Comparison of ENCODE assay signal across 27 cellular contexts in the genomic region with DNA sequence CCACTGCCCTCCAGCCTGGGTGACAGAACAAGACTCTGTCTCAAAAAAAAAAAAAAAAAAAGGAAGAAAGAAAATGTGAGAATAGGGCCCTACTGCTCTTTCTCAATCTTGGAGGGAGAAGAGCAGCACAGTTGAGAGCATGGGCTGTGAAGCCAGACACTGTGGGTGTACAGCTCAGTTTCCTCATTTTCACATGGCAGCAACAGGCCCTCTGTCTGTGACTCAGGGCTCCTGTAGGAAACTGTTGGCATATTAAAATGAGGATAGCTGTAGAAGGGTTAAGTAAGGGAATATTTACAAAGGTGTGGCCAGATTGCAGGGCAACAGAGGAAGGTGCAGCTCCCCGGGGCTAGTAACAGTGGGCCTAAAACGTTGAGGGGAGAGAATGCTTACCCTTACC. TPM values are rescaled to one million over a fixed set of nuclear protein-coding genes. Genes with fewer than 3 reads are reported as not detected.
DNase-seq lines count a peak whose midpoint lies in the region; ATAC-seq and TF ChIP-seq lines count a peak whose summit lies in the region.
"Had no signal": no experiment of that assay in that cellular context is flagged by ENCODE, and none has a peak within 500 bp of the region (broad histone marks: within the 10 kb centered on the region; RNA-seq: fewer than 3 reads in every experiment).

No MANE protein-coding gene starts in this region.

- ATAC-seq in GM23338 (peak; percentile 30; the same call in 1 of the 3 replicates), GM19467 (IDR thresholded peaks at IDR 0.05; ENCODE audit: unreplicated experiment) (no peak), aorta (ENCODE audit: low FRiP score) (no peak), HG03354 (IDR thresholded peaks at IDR 0.05; ENCODE audit: poor library complexity, severe bottlenecking, unreplicated experiment) (no peak), HG03135 (IDR thresholded peaks at IDR 0.05; ENCODE audit: unreplicated experiment) (no peak)
- ATAC-seq: gastroesophageal sphincter had no signal

- H3K27ac Mint-ChIP-seq in GM23338 (no peak overlapping the region), neural crest cell (ENCODE audit: unreplicated experiment) (peak overlapping the region; percentile 27)
- H3K27ac Mint-ChIP-seq: CD8-positive, alpha-beta memory T cell; T-helper 1 cell treated with Interleukin-12 subunit alpha and Interleukin-12 subunit beta and Interleukin-4 antibody, amounts not matched to agents 30 μg/mL and 1 μg/mL, for 36 hours had no signal

- H3K9me3 Mint-ChIP-seq in GM23338, result no peaks in the 10 kb centered on the region
- H3K9me3 Mint-ChIP-seq in neural crest cell, result no peaks in the 10 kb centered on the region
- H3K9me3 Mint-ChIP-seq: CD8-positive, alpha-beta memory T cell; T-helper 1 cell treated with Interleukin-12 subunit alpha and Interleukin-12 subunit beta and Interleukin-4 antibody, amounts not matched to agents 30 μg/mL and 1 μg/mL, for 36 hours had no signal

- DNase-seq in GM23338 (ENCODE audit: low spot score), result no peak
- peak; percentile 15 to 50 for DNase-seq in NCI-H526 (lab: John Stamatoyannopoulos, UW)
- DNase-seq in colonic mucosa, result peak; percentile 22
- no peak for DNase-seq in neural crest cell (ENCODE audit: low read depth, low spot score)
- no peak for DNase-seq in aorta
- DNase-seq: activated CD4-positive, alpha-beta T cell treated with anti-CD3 and anti-CD28 coated beads, Interleukin-2, amount 50 U/mL, for 4 hours; activated gamma-delta T cell; adrenal gland; CD8-positive, alpha-beta memory T cell; DND-41; left ventricle myocardium inferior; NCI-H446 treated with DMSO at 0.1 percent for 48 hours; occipital lobe; Right ventricle myocardium superior; stimulated activated naive CD4-positive, alpha-beta T cell; thyroid gland had no signal

- no peak overlapping the region for H2AFZ ChIP-seq in GM23338

- 9 to 22% methylated on average over 2 of the region's 2 CpGs for WGBS in aorta, 2 donors

- H3K4me3 Mint-ChIP-seq in GM23338, result no peak overlapping the region
- no peak overlapping the region for H3K4me3 Mint-ChIP-seq in neural crest cell
- H3K4me3 Mint-ChIP-seq: CD8-positive, alpha-beta memory T cell; T-helper 1 cell treated with Interleukin-12 subunit alpha and Interleukin-12 subunit beta and Interleukin-4 antibody, amounts not matched to agents 30 μg/mL and 1 μg/mL, for 36 hours had no signal

- H3K4me1 Mint-ChIP-seq in GM23338 (peaks cover 4% of the 10 kb centered on the region; the same call in 2 of the 3 replicates), neural crest cell (no peaks in the 10 kb centered on the region)

- no peak overlapping the region for H3K4me2 ChIP-seq in GM23338

- no peaks in the 10 kb centered on the region for H3K4me1 ChIP-seq in GM23338 (ENCODE audit: insufficient read depth)
- no peaks in the 10 kb centered on the region for H3K4me1 ChIP-seq in colonic mucosa
- no peaks in the 10 kb centered on the region for H3K4me1 ChIP-seq in aorta (ENCODE audit: control insufficient read depth in 1 of 2, insufficient read depth in 2 of 2, low read length in 2 of 2)
- H3K4me1 ChIP-seq: adrenal gland, gastroesophageal sphincter, left ventricle myocardium inferior, right atrium auricular region, thyroid gland had no signal

- no peaks in the 10 kb centered on the region for H3K79me2 ChIP-seq in GM23338 (replicated peaks; ENCODE audit: insufficient read depth)

- H3K27ac ChIP-seq in GM23338 (ENCODE audit: low read depth) (no peak overlapping the region), colonic mucosa (no peak overlapping the region), aorta (ENCODE audit: low read depth in 1 of 2, low read length in 2 of 2) (no peak overlapping the region)
- H3K27ac ChIP-seq: adrenal gland, cardiac muscle cell, gastroesophageal sphincter, left ventricle myocardium inferior, right atrium auricular region, thyroid gland, VCaP had no signal

- no peaks in the 10 kb centered on the region for H3K9me3 ChIP-seq in colonic mucosa
- H3K9me3 ChIP-seq in aorta (ENCODE audit: control insufficient read depth, low read length), result no peaks in the 10 kb centered on the region
- H3K9me3 ChIP-seq: adrenal gland, gastroesophageal sphincter, left ventricle myocardium inferior, right atrium auricular region, thyroid gland had no signal

- H3K27me3 ChIP-seq in GM23338 (ENCODE audit: insufficient read depth), result no peaks in the 10 kb centered on the region
- no peaks in the 10 kb centered on the region for H3K27me3 ChIP-seq in colonic mucosa
- no peaks in the 10 kb centered on the region for H3K27me3 ChIP-seq in aorta (ENCODE audit: control insufficient read depth in 1 of 2, insufficient read depth in 2 of 2, low read length in 1 of 2)
- H3K27me3 ChIP-seq: cardiac muscle cell, gastroesophageal sphincter, right atrium auricular region, thyroid gland had no signal

- no peaks in the 10 kb centered on the region for H3K36me3 ChIP-seq in GM23338 (ENCODE audit: insufficient read depth)
- H3K36me3 ChIP-seq in colonic mucosa, result no peaks in the 10 kb centered on the region
- no peaks in the 10 kb centered on the region for H3K36me3 ChIP-seq in aorta (ENCODE audit: control insufficient read depth in 1 of 2, insufficient read depth in 2 of 2, low read length in 1 of 2)
- H3K36me3 ChIP-seq: adrenal gland, cardiac muscle cell, gastroesophageal sphincter, left ventricle myocardium inferior, right atrium auricular region, thyroid gland had no signal

- intact Hi-C loops in colonic mucosa (cut with DNase I) (no loop called here), aorta (cut with DNase I) (no loop called here)

- no peaks in the 10 kb centered on the region for H3K36me3 Mint-ChIP-seq in GM23338 (ENCODE audit: low read depth)
- H3K36me3 Mint-ChIP-seq in neural crest cell (ENCODE audit: low read depth), result no peaks in the 10 kb centered on the region
- H3K36me3 Mint-ChIP-seq: CD8-positive, alpha-beta memory T cell had no signal

- H3K27me3 Mint-ChIP-seq in GM23338 (ENCODE audit: insufficient read depth, low read depth, poor library complexity) (peaks cover 2% of the 10 kb centered on the region), neural crest cell (ENCODE audit: low read depth) (no peaks in the 10 kb centered on the region)

- no peak overlapping the region for H3K9ac ChIP-seq in colonic mucosa (ENCODE audit: low read depth in 2 of 2, low read length in 2 of 2)

- H4K20me1 ChIP-seq in GM23338 (replicated peaks; ENCODE audit: insufficient read depth), result no peaks in the 10 kb centered on the region

- H3K4me3 ChIP-seq in GM23338 (no peak overlapping the region), colonic mucosa (no peak overlapping the region), aorta (ENCODE audit: low read length in 2 of 2) (no peak overlapping the region)
- H3K4me3 ChIP-seq: adrenal gland, cardiac muscle cell, gastroesophageal sphincter, left ventricle myocardium inferior, right atrium auricular region, thyroid gland had no signal

- no peaks in the 10 kb centered on the region for H3F3A ChIP-seq in GM23338 (replicated peaks; ENCODE audit: low read depth)

- no peak for TF ChIP-seq CTCF in GM23338 (conservative IDR thresholded peaks at IDR 0.05; ENCODE audit: low read depth in 2 of 2)
- TF ChIP-seq CTCF in colonic mucosa (IDR thresholded peaks at IDR 0.05), result no peak
- TF ChIP-seq CTCF in neural crest cell (conservative IDR thresholded peaks at IDR 0.05), result no peak

- no peaks in the 10 kb centered on the region for H3K9me2 ChIP-seq in GM23338 (ENCODE audit: insufficient read depth)

TF ChIP-seq in GM23338, 12 proteins besides CTCF, POLR2A, EP300 and RAD21:
- TF ChIP-seq ZNF331 (CRISPR knock-in tag; IDR thresholded peaks at IDR 0.05; ENCODE audit: low read depth), result no peak
- TF ChIP-seq NANOG (IDR thresholded peaks at IDR 0.05; ENCODE audit: borderline replicate concordance), result no peak

RNA-seq across cellular contexts. Expression of a gene that starts 3.4 kb away (rescaled TPM):
- 2.5 TPM in 1 of 2 replicates, not detected in the other for total RNA-seq in GM23338 (2014; rRNA removed; shearing (Covaris generic))
- polyA plus RNA-seq in GM23338 (2016; fragmentation: Nextera tagmentation; extraction: Ambion mirVana) (3.3 and 5.7 TPM in 2 replicates), aorta (not detected)
- total RNA-seq in colonic mucosa (not detected), neural crest cell (not detected in 2 replicates), aorta (not detected)
- total RNA-seq: adrenal gland; cardiac muscle cell; CD8-positive, alpha-beta memory T cell; gastroesophageal sphincter; HT-29; left ventricle myocardium inferior; right atrium auricular region; Right ventricle myocardium superior; thyroid gland had no signal
- polyA plus RNA-seq: adrenal gland; AG04450; cardiac muscle cell; CD8-positive, alpha-beta memory T cell; esophagus had no signal

RNA-seq across cellular contexts. Expression of a gene that starts 27.5 kb away (rescaled TPM):
- 29.1 and 33.2 TPM in 2 replicates for total RNA-seq in GM23338 (2014; rRNA removed; shearing (Covaris generic))
- 415 and 457 TPM in 2 replicates for polyA plus RNA-seq in GM23338 (2016; fragmentation: Nextera tagmentation; extraction: Ambion mirVana)
- 100 to 1,000 TPM; 167 to 221 TPM for total RNA-seq in colonic mucosa
- 62.0 and 65.6 TPM in 2 replicates for total RNA-seq in neural crest cell
- total RNA-seq in aorta, result 10 to 100 TPM; 53.8 to 64.4 TPM
- polyA plus RNA-seq in aorta, result 100 to 1,000 TPM; 119 to 187 TPM

RNA-seq across cellular contexts. Expression of a gene that starts 27.6 kb away (rescaled TPM):
- 10.2 and 10.9 TPM in 2 replicates for total RNA-seq in GM23338 (2014; rRNA removed; shearing (Covaris generic))
- polyA plus RNA-seq in GM23338 (2016; fragmentation: Nextera tagmentation; extraction: Ambion mirVana) (20.3 and 23.3 TPM in 2 replicates), aorta (10 to 100 TPM in 1 of 2 donors, 1 to 10 TPM in 1; 9.4 to 16.1 TPM)
- total RNA-seq in colonic mucosa (10 to 100 TPM; 13.4 to 14.6 TPM), neural crest cell (11.5 and 11.9 TPM in 2 replicates), aorta (10 to 100 TPM in 1 of 2 donors, 1 to 10 TPM in 1; 9.6 to 10.1 TPM)

RNA-seq across cellular contexts. Expression of a gene that starts 44.4 kb away (rescaled TPM):
- total RNA-seq in GM23338 (2014; rRNA removed; shearing (Covaris generic)), result 4.8 and 6.8 TPM in 2 replicates
- polyA plus RNA-seq in GM23338 (2016; fragmentation: Nextera tagmentation; extraction: Ambion mirVana) (10.4 and 11.6 TPM in 2 replicates), aorta (1 to 10 TPM; 2.9 to 7.5 TPM)
- total RNA-seq in colonic mucosa (1 to 10 TPM; 5.5 to 7.1 TPM), neural crest cell (8.6 and 9.6 TPM in 2 replicates), aorta (1 to 10 TPM; 7.0 to 8.0 TPM)

RNA-seq across cellular contexts. Expression of a gene that starts 46.4 kb away (rescaled TPM):
- 9.4 and 11.5 TPM in 2 replicates for total RNA-seq in GM23338 (2014; rRNA removed; shearing (Covaris generic))
- polyA plus RNA-seq in GM23338 (2016; fragmentation: Nextera tagmentation; extraction: Ambion mirVana) (52.8 and 62.0 TPM in 2 replicates), aorta (10 to 100 TPM; 14.4 to 20.7 TPM)
- total RNA-seq in colonic mucosa (10 to 100 TPM; 10.2 to 10.5 TPM), neural crest cell (20.1 and 22.5 TPM in 2 replicates), aorta (1 to 10 TPM; 6.7 to 9.5 TPM)

Comparison
In these comparisons a context has a peak if more than half of its experiments do, and no peak if none do; other contexts are left out.
1. DNase-seq: peak in NCI-H526 (2 of 2) and colonic mucosa (single experiment); none in GM23338 (single experiment), neural crest cell (single experiment) and aorta (0 of 2).